ENCODE assay signal across 15 cellular contexts in genomic region chr6:52641826-52642225, GRCh38. TPM values are rescaled to one million over a fixed set of nuclear protein-coding genes. Genes with fewer than 3 reads are reported as not detected.
DNase-seq lines count a peak whose midpoint lies in the region; ATAC-seq and TF ChIP-seq lines count a peak whose summit lies in the region.
"Had no signal": no experiment of that assay in that cellular context is flagged by ENCODE, and none has a peak within 500 bp of the region (broad histone marks: within the 10 kb centered on the region; RNA-seq: fewer than 3 reads in every experiment).

No MANE protein-coding gene starts in this region.

- WGBS in smooth muscle cell (ENCODE audit: low lambda C conversion rate): 40% methylated on average over 3 of the region's 3 CpGs

- no peaks in the 10 kb centered on the region for H3K36me3 ChIP-seq in smooth muscle cell (ENCODE audit: low read depth)
- H3K36me3 ChIP-seq: cardiac muscle cell had no signal

- H3F3A ChIP-seq in smooth muscle cell (ENCODE audit: low read depth): peaks cover 4% of the 10 kb centered on the region

- no peak overlapping the region for H3K4me3 ChIP-seq in smooth muscle cell
- H3K4me3 ChIP-seq: cardiac muscle cell, mucosa of descending colon had no signal

- no peaks in the 10 kb centered on the region for H3K27me3 Mint-ChIP-seq in T-helper 2 cell treated with Interferon-gamma antibody and Interleukin-4, amounts not matched to agents 5 μg/mL and 100 μg/mL, for 36 hours (ENCODE audit: low read depth)
- peaks cover 1% of the 10 kb centered on the region for H3K27me3 Mint-ChIP-seq in dendritic cell treated with granulocyte-macrophage colony-stimulating factor and Interleukin-4, amounts not matched to agents 40 ng/mL and 50 ng/mL, for 4 days
- no peaks in the 10 kb centered on the region for H3K27me3 Mint-ChIP-seq in activated T-helper 2 cell treated with anti-CD3 and anti-CD28 coated beads, Interferon-gamma antibody, Interleukin-2, Interleukin-4, amounts not matched to agents 10 μg/mL and 5 μg/mL and 100 μg/mL, durations not matched to agents 14 hours and 24 hours and 36 hours (ENCODE audit: low read depth)

- peak overlapping the region; percentile 5 for H3K4me2 ChIP-seq in smooth muscle cell

- no peak overlapping the region for H3K9ac ChIP-seq in smooth muscle cell (ENCODE audit: low read depth)

- H3K36me3 Mint-ChIP-seq in T-helper 2 cell treated with Interferon-gamma antibody and Interleukin-4, amounts not matched to agents 5 μg/mL and 100 μg/mL, for 36 hours (ENCODE audit: low read depth): no peaks in the 10 kb centered on the region
- no peaks in the 10 kb centered on the region for H3K36me3 Mint-ChIP-seq in dendritic cell treated with granulocyte-macrophage colony-stimulating factor and Interleukin-4, amounts not matched to agents 40 ng/mL and 50 ng/mL, for 4 days (ENCODE audit: low read depth)
- H3K36me3 Mint-ChIP-seq in activated T-helper 2 cell treated with anti-CD3 and anti-CD28 coated beads, Interferon-gamma antibody, Interleukin-2, Interleukin-4, amounts not matched to agents 10 μg/mL and 5 μg/mL and 100 μg/mL, durations not matched to agents 14 hours and 24 hours and 36 hours (ENCODE audit: low read depth): no peaks in the 10 kb centered on the region
- H3K36me3 Mint-ChIP-seq: activated naive CD8-positive, alpha-beta T cell treated with anti-CD3 and anti-CD28 coated beads, Interleukin-2, amount 10 ng/mL, durations not matched to agents 7 days and 5 days; IgD-negative memory B cell had no signal

- no peaks in the 10 kb centered on the region for H3K27me3 ChIP-seq in smooth muscle cell (ENCODE audit: low read depth)
- H3K27me3 ChIP-seq: cardiac muscle cell had no signal

- peaks cover 20% of the 10 kb centered on the region for H3K4me1 ChIP-seq in smooth muscle cell (ENCODE audit: low read depth)

- H3K4me3 Mint-ChIP-seq in T-helper 2 cell treated with Interferon-gamma antibody and Interleukin-4, amounts not matched to agents 5 μg/mL and 100 μg/mL, for 36 hours: peak overlapping the region; percentile 52
- H3K4me3 Mint-ChIP-seq in dendritic cell treated with granulocyte-macrophage colony-stimulating factor and Interleukin-4, amounts not matched to agents 40 ng/mL and 50 ng/mL, for 4 days: no peak overlapping the region
- no peak overlapping the region for H3K4me3 Mint-ChIP-seq in activated T-helper 2 cell treated with anti-CD3 and anti-CD28 coated beads, Interferon-gamma antibody, Interleukin-2, Interleukin-4, amounts not matched to agents 10 μg/mL and 5 μg/mL and 100 μg/mL, durations not matched to agents 14 hours and 24 hours and 36 hours (ENCODE audit: low read depth)
- H3K4me3 Mint-ChIP-seq: activated naive CD8-positive, alpha-beta T cell treated with anti-CD3 and anti-CD28 coated beads, Interleukin-2, amount 10 ng/mL, durations not matched to agents 7 days and 5 days; H9; IgD-negative memory B cell had no signal

- peaks cover 4% of the 10 kb centered on the region for H3K9me3 Mint-ChIP-seq in T-helper 2 cell treated with Interferon-gamma antibody and Interleukin-4, amounts not matched to agents 5 μg/mL and 100 μg/mL, for 36 hours
- H3K9me3 Mint-ChIP-seq in dendritic cell treated with granulocyte-macrophage colony-stimulating factor and Interleukin-4, amounts not matched to agents 40 ng/mL and 50 ng/mL, for 4 days: no peaks in the 10 kb centered on the region
- H3K9me3 Mint-ChIP-seq in activated T-helper 2 cell treated with anti-CD3 and anti-CD28 coated beads, Interferon-gamma antibody, Interleukin-2, Interleukin-4, amounts not matched to agents 10 μg/mL and 5 μg/mL and 100 μg/mL, durations not matched to agents 14 hours and 24 hours and 36 hours: no peaks in the 10 kb centered on the region
- H3K9me3 Mint-ChIP-seq: activated naive CD8-positive, alpha-beta T cell treated with anti-CD3 and anti-CD28 coated beads, Interleukin-2, amount 10 ng/mL, durations not matched to agents 7 days and 5 days had no signal

- intact Hi-C loops in dendritic cell treated with granulocyte-macrophage colony-stimulating factor and Interleukin-4, amounts not matched to agents 40 ng/mL and 50 ng/mL, for 4 days (cut with micrococcal nuclease): loop anchor here (5.0 kb wide), 1 partner anchor 65 kb away; the partner anchor contains the start of gene TRAM2
- intact Hi-C loops in activated T-helper 2 cell treated with anti-CD3 and anti-CD28 coated beads, Interferon-gamma antibody, Interleukin-2, Interleukin-4, amounts not matched to agents 10 μg/mL and 5 μg/mL and 100 μg/mL, durations not matched to agents 14 hours and 24 hours and 36 hours (cut with micrococcal nuclease): no loop called here

- no peak overlapping the region for H3K27ac ChIP-seq in smooth muscle cell (ENCODE audit: low read depth)
- H3K27ac ChIP-seq: cardiac muscle cell had no signal

- no peaks in the 10 kb centered on the region for H3K9me3 ChIP-seq in smooth muscle cell (replicated peaks; ENCODE audit: low read depth)
- H3K9me3 ChIP-seq: mucosa of descending colon had no signal

- no peak for DNase-seq in T-helper 2 cell treated with Interferon-gamma antibody and Interleukin-4, amounts not matched to agents 5 μg/mL and 100 μg/mL, for 36 hours (ENCODE audit: low spot score)
- no peak for DNase-seq in T-helper 2 cell
- peak; percentile 50 to 73 for DNase-seq in NCI-H524 (lab: John Stamatoyannopoulos, UW)
- DNase-seq in smooth muscle cell (lab: John Stamatoyannopoulos, UW; ENCODE audit: unreplicated experiment): no peak
- no peak for DNase-seq in activated T-helper 2 cell treated with anti-CD3 and anti-CD28 coated beads, Interferon-gamma antibody, Interleukin-2, Interleukin-4, amounts not matched to agents 10 μg/mL and 5 μg/mL and 100 μg/mL, durations not matched to agents 14 hours and 24 hours and 36 hours (ENCODE audit: low spot score)
- DNase-seq: activated CD4-positive, alpha-beta T cell treated with anti-CD3 and anti-CD28 coated beads for 48 hours; activated naive CD8-positive, alpha-beta T cell treated with anti-CD3 and anti-CD28 coated beads, Interleukin-2, amount 10 ng/mL, durations not matched to agents 7 days and 5 days; activated T-cell treated with anti-CD3 and anti-CD28 coated beads, Interleukin-2, amount 50 U/mL, for 1 hour; H9; mucosa of descending colon had no signal

- H3K4me1 Mint-ChIP-seq in T-helper 2 cell treated with Interferon-gamma antibody and Interleukin-4, amounts not matched to agents 5 μg/mL and 100 μg/mL, for 36 hours (ENCODE audit: low read depth): peaks cover 35% of the 10 kb centered on the region
- H3K4me1 Mint-ChIP-seq in dendritic cell treated with granulocyte-macrophage colony-stimulating factor and Interleukin-4, amounts not matched to agents 40 ng/mL and 50 ng/mL, for 4 days (ENCODE audit: low read depth): peaks cover 57% of the 10 kb centered on the region
- H3K4me1 Mint-ChIP-seq in activated T-helper 2 cell treated with anti-CD3 and anti-CD28 coated beads, Interferon-gamma antibody, Interleukin-2, Interleukin-4, amounts not matched to agents 10 μg/mL and 5 μg/mL and 100 μg/mL, durations not matched to agents 14 hours and 24 hours and 36 hours (ENCODE audit: low read depth): peaks cover 41% of the 10 kb centered on the region

- TF ChIP-seq CTCF in smooth muscle cell (IDR thresholded peaks at IDR 0.05; ENCODE audit: borderline replicate concordance, insufficient read depth, poor library complexity, severe bottlenecking): no peak

- H4K20me1 ChIP-seq in smooth muscle cell (ENCODE audit: low read depth): no peaks in the 10 kb centered on the region

- H3K79me2 ChIP-seq in smooth muscle cell (ENCODE audit: low read depth): no peaks in the 10 kb centered on the region

- peak overlapping the region; percentile 53 for H2AFZ ChIP-seq in smooth muscle cell (ENCODE audit: low read depth)

- ATAC-seq in HG02678 (IDR thresholded peaks at IDR 0.05; ENCODE audit: unreplicated experiment) (no peak), GM19452 (IDR thresholded peaks at IDR 0.05; ENCODE audit: unreplicated experiment) (no peak)
- ATAC-seq: mucosa of descending colon had no signal

- H3K27ac Mint-ChIP-seq in T-helper 2 cell treated with Interferon-gamma antibody and Interleukin-4, amounts not matched to agents 5 μg/mL and 100 μg/mL, for 36 hours: no peak overlapping the region
- H3K27ac Mint-ChIP-seq in dendritic cell treated with granulocyte-macrophage colony-stimulating factor and Interleukin-4, amounts not matched to agents 40 ng/mL and 50 ng/mL, for 4 days: peak overlapping the region; percentile 90
- H3K27ac Mint-ChIP-seq in activated T-helper 2 cell treated with anti-CD3 and anti-CD28 coated beads, Interferon-gamma antibody, Interleukin-2, Interleukin-4, amounts not matched to agents 10 μg/mL and 5 μg/mL and 100 μg/mL, durations not matched to agents 14 hours and 24 hours and 36 hours: no peak overlapping the region
- H3K27ac Mint-ChIP-seq: activated naive CD8-positive, alpha-beta T cell treated with anti-CD3 and anti-CD28 coated beads, Interleukin-2, amount 10 ng/mL, durations not matched to agents 7 days and 5 days; H9; IgD-negative memory B cell had no signal

RNA-seq across cellular contexts. Expression of gene TMEM14A, which starts 29.1 kb away (rescaled TPM):
- 76.5 and 77.7 TPM in 2 replicates for total RNA-seq in smooth muscle cell
- 59.4 and 68.7 TPM in 2 replicates for polyA plus RNA-seq in smooth muscle cell
- 17.0 and 18.9 TPM in 2 replicates for total RNA-seq in activated T-helper 2 cell treated with anti-CD3 and anti-CD28 coated beads, Interferon-gamma antibody, Interleukin-2, Interleukin-4, amounts not matched to agents 10 μg/mL and 5 μg/mL and 100 μg/mL, durations not matched to agents 14 hours and 24 hours and 36 hours

Comparison
In these comparisons a context has a peak if more than half of its experiments do, and no peak if none do; other contexts are left out.
1. DNase-seq: peak in NCI-H524 (2 of 2); none in T-helper 2 cell treated with Interferon-gamma antibody and Interleukin-4, amounts not matched to agents 5 μg/mL and 100 μg/mL, for 36 hours (single experiment), T-helper 2 cell (0 of 5), smooth muscle cell (single experiment) and activated T-helper 2 cell treated with anti-CD3 and anti-CD28 coated beads, Interferon-gamma antibody, Interleukin-2, Interleukin-4, amounts not matched to agents 10 μg/mL and 5 μg/mL and 100 μg/mL, durations not matched to agents 14 hours and 24 hours and 36 hours (single experiment).